ENCODE assay signal across 14 cellular contexts in the genomic region with DNA sequence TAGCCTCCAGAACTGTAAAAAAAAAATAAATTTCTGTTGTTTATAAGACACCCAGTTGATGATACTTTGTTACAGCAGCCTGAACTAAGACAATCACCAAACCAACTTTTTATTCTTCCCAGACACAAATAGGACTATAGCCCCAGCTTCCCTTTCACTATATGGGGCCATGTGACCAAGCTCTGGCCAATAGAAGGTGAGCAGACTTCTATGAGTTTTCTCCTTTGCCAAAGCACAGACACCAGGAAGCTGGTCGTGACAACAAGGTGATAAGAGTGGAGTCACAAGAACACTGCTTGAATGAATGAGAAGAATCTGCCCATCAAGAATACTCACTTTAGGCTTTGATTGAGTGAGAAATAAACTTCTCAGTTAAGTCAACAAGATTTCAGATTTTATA.
"Had no signal": no experiment of that assay in that cellular context is flagged by ENCODE, and none has a peak within 500 bp of the region (broad histone marks: within the 10 kb centered on the region; RNA-seq: fewer than 3 reads in every experiment).

No MANE protein-coding gene starts in this region.

- H3K4me3 ChIP-seq: heart right ventricle, left ventricle myocardium inferior, ovary, stomach, thoracic aorta had no signal

- H3K4me1 ChIP-seq: heart right ventricle, left ventricle myocardium inferior had no signal

- FAIRE-seq: frontal cortex had no signal

- H3K27me3 ChIP-seq: heart right ventricle, ovary, stomach had no signal

- H3K27ac ChIP-seq: heart right ventricle, left ventricle myocardium inferior, ovary, stomach had no signal

- ATAC-seq: activated CD8-positive, alpha-beta memory T cell treated with anti-CD3 and anti-CD28 coated beads, Interleukin-2, amount 10 ng/mL, durations not matched to agents 7 days and 5 days; activated T-cell treated with anti-CD3 and anti-CD28 coated beads, Interleukin-2, amount 50 U/mL, for 4 hours; heart right ventricle had no signal

- H3K9me3 ChIP-seq: left ventricle myocardium inferior, ovary, stomach, thoracic aorta had no signal

- H3K36me3 ChIP-seq: heart right ventricle, left ventricle myocardium inferior, ovary, stomach, thoracic aorta had no signal

- DNase-seq: activated CD4-positive, alpha-beta T cell treated with anti-CD3 and anti-CD28 coated beads, Interleukin-2, amount 50 U/mL, for 48 hours; activated CD4-positive, CD25-positive, alpha-beta regulatory T cell treated with anti-CD3 and anti-CD28 coated beads, Interleukin-2, amount 50 U/mL, for 72 hours; activated CD8-positive, alpha-beta memory T cell treated with anti-CD3 and anti-CD28 coated beads, Interleukin-2, amount 10 ng/mL, durations not matched to agents 7 days and 5 days; activated gamma-delta T cell treated with Interleukin-2 at 50 U/mL for 16 hours; activated naive CD8-positive, alpha-beta T cell treated with anti-CD3 and anti-CD28 coated beads for 36 hours; activated T-cell treated with anti-CD3 and anti-CD28 coated beads, Interleukin-2, amount 50 U/mL, for 4 hours; heart right ventricle; islet precursor cell; left ventricle myocardium inferior; ovary; stimulated activated CD4-positive, alpha-beta T cell treated with anti-CD3 and anti-CD28 coated beads, Interleukin-4, amount 100 ng/mL, for 24 hours; stomach had no signal
